Comparison of ENCODE assay signal across 25 cellular contexts in the genomic region with DNA sequence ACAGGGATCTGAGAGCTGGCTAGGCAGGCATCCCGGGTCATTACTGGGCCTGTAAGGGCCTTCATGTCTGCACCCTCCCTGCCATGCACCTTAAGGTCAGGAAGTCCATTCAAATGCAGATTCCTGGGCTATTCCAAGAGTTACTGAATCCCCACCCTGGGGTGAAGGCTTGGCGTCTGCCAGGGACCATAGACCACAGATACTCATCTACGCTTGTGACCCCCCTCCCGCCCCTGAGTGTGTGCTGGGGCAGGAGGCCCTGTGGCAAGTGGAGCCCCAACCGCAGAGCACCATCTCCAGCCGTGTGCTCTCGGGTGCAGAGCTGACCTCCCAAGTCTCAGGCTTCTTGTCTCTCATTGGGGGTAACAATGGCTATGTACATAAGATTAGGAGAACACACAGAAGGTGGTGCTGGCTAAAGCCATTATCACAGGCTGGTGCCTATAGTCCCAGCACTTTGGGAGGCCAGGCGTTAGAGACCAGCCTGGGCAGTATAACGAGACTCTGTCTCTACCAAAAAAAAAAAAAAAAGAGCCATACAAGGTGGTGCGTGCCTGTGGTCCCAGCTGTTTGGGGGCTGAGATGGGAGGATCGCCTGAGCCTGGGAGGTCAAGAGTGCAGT. TPM values are rescaled to one million over a fixed set of nuclear protein-coding genes. Genes with fewer than 3 reads are reported as not detected.
A peak's percentile ranks its signal among the peaks of the same experiment; 100 is the strongest.
DNase-seq lines count a peak whose midpoint lies in the region; ATAC-seq and TF ChIP-seq lines count a peak whose summit lies in the region.
"Had no signal": no experiment of that assay in that cellular context is flagged by ENCODE, and none has a peak within 500 bp of the region (broad histone marks: within the 10 kb centered on the region; RNA-seq: fewer than 3 reads in every experiment).

No MANE protein-coding gene starts in this region.

- no peak overlapping the region for H4K8ac ChIP-seq in trophoblast cell (ENCODE audit: low read depth, low read length)

- no peak overlapping the region for H2BK120ac ChIP-seq in trophoblast cell (ENCODE audit: insufficient read depth, low read length, poor library complexity)

- H3K79me2 ChIP-seq in GM23338 (replicated peaks; ENCODE audit: insufficient read depth) (no peaks in the 10 kb centered on the region), trophoblast cell (ENCODE audit: control insufficient read depth, insufficient read depth, low read length, poor library complexity) (no peaks in the 10 kb centered on the region)

- H3K27me3 Mint-ChIP-seq in GM23338 (ENCODE audit: insufficient read depth, low read depth, poor library complexity): peaks cover 86% of the 10 kb centered on the region
- peaks cover 66% of the 10 kb centered on the region for H3K27me3 Mint-ChIP-seq in endodermal cell (ENCODE audit: insufficient read depth)
- peaks cover 19% of the 10 kb centered on the region for H3K27me3 Mint-ChIP-seq in nephron progenitor cell (ENCODE audit: low read depth, poor library complexity)

- H3K4me2 ChIP-seq in GM23338 (peak overlapping the region; percentile 62), trophoblast cell (ENCODE audit: low read length) (no peak overlapping the region)
- H3K4me2 ChIP-seq: PC-9 had no signal

- H3K4me3 ChIP-seq in GM23338 (no peak overlapping the region), endodermal cell (ENCODE audit: low read length) (no peak overlapping the region), trophoblast cell (ENCODE audit: low read depth, low read length) (no peak overlapping the region)
- H3K4me3 ChIP-seq: HAP-1, K562, PC-9 had no signal

- H3K27me3 ChIP-seq in GM23338 (ENCODE audit: insufficient read depth) (peaks cover 70% of the 10 kb centered on the region), endodermal cell (ENCODE audit: control insufficient read depth, insufficient read depth, low read length, poor library complexity, severe bottlenecking) (peaks cover 4% of the 10 kb centered on the region), trophoblast cell (ENCODE audit: insufficient read depth, low read length) (no peaks in the 10 kb centered on the region)
- H3K27me3 ChIP-seq: BE2C had no signal

- no peaks in the 10 kb centered on the region for H3F3A ChIP-seq in GM23338 (replicated peaks; ENCODE audit: low read depth)

- H3K36me3 Mint-ChIP-seq in GM23338 (ENCODE audit: low read depth) (no peaks in the 10 kb centered on the region), endodermal cell (ENCODE audit: low read depth) (no peaks in the 10 kb centered on the region), nephron progenitor cell (ENCODE audit: low read depth) (no peaks in the 10 kb centered on the region)

- no peaks in the 10 kb centered on the region for H3K9me3 ChIP-seq in endodermal cell (ENCODE audit: control insufficient read depth, low read length)
- peaks cover 7% of the 10 kb centered on the region for H3K9me3 ChIP-seq in trophoblast cell (ENCODE audit: insufficient read depth, low read depth, low read length)
- H3K9me3 ChIP-seq: BE2C, HAP-1 had no signal

- TF ChIP-seq CTCF in GM23338 (conservative IDR thresholded peaks at IDR 0.05; ENCODE audit: low read depth in 2 of 2) (no peak), endodermal cell (conservative IDR thresholded peaks at IDR 0.05) (no peak), nephron progenitor cell (IDR thresholded peaks at IDR 0.05) (no peak)

- no peaks in the 10 kb centered on the region for H3K36me3 ChIP-seq in GM23338 (ENCODE audit: insufficient read depth)
- no peaks in the 10 kb centered on the region for H3K36me3 ChIP-seq in endodermal cell (ENCODE audit: control insufficient read depth, insufficient read depth, low read length)
- H3K36me3 ChIP-seq in trophoblast cell (ENCODE audit: control insufficient read depth in 1 of 2, insufficient read depth in 2 of 2, low read length in 2 of 2): no peaks in the 10 kb centered on the region
- H3K36me3 ChIP-seq: BE2C, HAP-1 had no signal

- H3K9me2 ChIP-seq in GM23338 (ENCODE audit: insufficient read depth): no peaks in the 10 kb centered on the region

- peak; percentile 67 for ATAC-seq in GM23338
- ATAC-seq: K562 had no signal

- H3K23ac ChIP-seq in trophoblast cell (ENCODE audit: low read length): no peak overlapping the region

- H3K27ac Mint-ChIP-seq in GM23338 (no peak overlapping the region), endodermal cell (no peak overlapping the region), nephron progenitor cell (no peak overlapping the region)
- H3K27ac Mint-ChIP-seq: HFFc6 had no signal

- H2BK12ac ChIP-seq in trophoblast cell (ENCODE audit: low read length): no peak overlapping the region

- H3K4me3 Mint-ChIP-seq in GM23338: peak overlapping the region; percentile 6; the same call in 1 of the 3 replicates
- H3K4me3 Mint-ChIP-seq in endodermal cell: peak overlapping the region; percentile 12
- H3K4me3 Mint-ChIP-seq in nephron progenitor cell: peak overlapping the region; percentile 41
- H3K4me3 Mint-ChIP-seq: HFFc6 had no signal

- H2BK5ac ChIP-seq in trophoblast cell (ENCODE audit: low read depth, low read length, poor library complexity): no peak overlapping the region

- no peaks in the 10 kb centered on the region for H3K79me1 ChIP-seq in trophoblast cell (ENCODE audit: low read length)

- H3K14ac ChIP-seq in trophoblast cell (ENCODE audit: low read length): no peak overlapping the region

- H3K4me1 Mint-ChIP-seq in GM23338 (peaks cover 43% of the 10 kb centered on the region), endodermal cell (peaks cover 43% of the 10 kb centered on the region), nephron progenitor cell (peaks cover 97% of the 10 kb centered on the region)

- DNase-seq in GM23338 (ENCODE audit: low spot score): peak; percentile 27
- peak; percentile 12 for DNase-seq in NCI-H69 (lab: John Stamatoyannopoulos, UW)
- DNase-seq in endodermal cell: peak; percentile 74
- DNase-seq in nephron progenitor cell: no peak
- no peak for DNase-seq in trophoblast cell
- DNase-seq in 8988T: no peak
- DNase-seq in SK-N-DZ (ENCODE audit: low spot score): no peak
- DNase-seq: ACHN, BE2C, Calu3, DMS153, DND-41, HFFc6, Kasumi-1, NCI-H1105, NCI-H1436 treated with DMSO at 0.1 percent for 48 hours, NCI-H187 treated with DMSO at 0.1 percent for 48 hours, NCI-H2171 treated with DMSO at 0.1 percent for 48 hours, NCI-H345, NCI-H510A treated with DMSO at 0.1 percent for 48 hours, NCI-H748 treated with DMSO at 0.1 percent for 48 hours, PC-9, SHP77 had no signal

- peaks cover 29% of the 10 kb centered on the region for H3K4me1 ChIP-seq in GM23338 (ENCODE audit: insufficient read depth)
- peaks cover 26% of the 10 kb centered on the region for H3K4me1 ChIP-seq in endodermal cell (ENCODE audit: control insufficient read depth, insufficient read depth, low read length)
- no peaks in the 10 kb centered on the region for H3K4me1 ChIP-seq in trophoblast cell (ENCODE audit: control insufficient read depth in 1 of 2, insufficient read depth in 2 of 2, low read length in 2 of 2)
- H3K4me1 ChIP-seq: BE2C, HAP-1 had no signal

- H2AFZ ChIP-seq in GM23338 (no peak overlapping the region), trophoblast cell (ENCODE audit: insufficient read depth, low read length, poor library complexity) (no peak overlapping the region)
- H2AFZ ChIP-seq: PC-9 had no signal

- H4K20me1 ChIP-seq in GM23338 (replicated peaks; ENCODE audit: insufficient read depth): no peaks in the 10 kb centered on the region

- H2AK5ac ChIP-seq in trophoblast cell (ENCODE audit: low read length): no peak overlapping the region

- H3K9me3 Mint-ChIP-seq in GM23338: no peaks in the 10 kb centered on the region
- H3K9me3 Mint-ChIP-seq in endodermal cell: no peaks in the 10 kb centered on the region
- H3K9me3 Mint-ChIP-seq in nephron progenitor cell: no peaks in the 10 kb centered on the region
- H3K9me3 Mint-ChIP-seq: HFFc6 had no signal

- H3K18ac ChIP-seq in trophoblast cell (ENCODE audit: low read length): no peak overlapping the region

- 45 to 61% methylated on average over 5 to 9 of the region's 11 CpGs for WGBS in endodermal cell (ENCODE audit: insufficient coverage in 1 of 2, insufficient read length in 1 of 2), 2 experiments
- WGBS in trophoblast cell (ENCODE audit: extremely low coverage, insufficient coverage, insufficient read length): no CpG with 5 or more reads among the region's 11 CpGs

- H3K9ac ChIP-seq in endodermal cell (ENCODE audit: extremely low read depth, low read length, poor library complexity, severe bottlenecking): no peak overlapping the region
- H3K9ac ChIP-seq in trophoblast cell (ENCODE audit: low read length): no peak overlapping the region

- no peak overlapping the region for H4K91ac ChIP-seq in trophoblast cell (ENCODE audit: low read depth, low read length)

- H3K4ac ChIP-seq in trophoblast cell (ENCODE audit: low read depth, low read length): no peak overlapping the region

- H4K12ac ChIP-seq in trophoblast cell (ENCODE audit: low read depth, low read length): no peak overlapping the region

- H3K27ac ChIP-seq in GM23338 (ENCODE audit: low read depth) (no peak overlapping the region), endodermal cell (ENCODE audit: low read depth, low read length) (no peak overlapping the region), trophoblast cell (ENCODE audit: low read depth, low read length) (no peak overlapping the region)
- H3K27ac ChIP-seq: PC-9 had no signal

TF ChIP-seq in GM23338, 12 proteins besides CTCF, POLR2A, EP300 and RAD21 (continues in another document):
- no peak for TF ChIP-seq STAT1 (IDR thresholded peaks at IDR 0.05; ENCODE audit: unreplicated experiment)

RNA-seq across cellular contexts. Expression of gene KCNQ1OT1, which starts 19.1 kb away (rescaled TPM):
- total RNA-seq in GM23338 (2014; rRNA removed; shearing (Covaris generic)): 2.8 and 4.2 TPM in 2 replicates
- 0.89 and 1.5 TPM in 2 replicates for polyA plus RNA-seq in GM23338 (2016; fragmentation: Nextera tagmentation; extraction: Ambion mirVana)
- 1 to 10 TPM; 5.2 to 6.9 TPM for total RNA-seq in endodermal cell
- polyA plus RNA-seq in endodermal cell (2013, experiment 1 of 2): 0.71 TPM
- polyA plus RNA-seq in endodermal cell (2013, experiment 2 of 2): 0.99 TPM
- polyA plus RNA-seq in trophoblast cell (2013): 0.19 and 0.21 TPM in 2 replicates
- 0.01 TPM in 2 replicates for polyA plus RNA-seq in SK-N-DZ (2014; cell fraction: cytosol; rRNA removed)
- polyA plus RNA-seq in SK-N-DZ (2014; cell fraction: nucleus; rRNA removed): 0.49 TPM in 2 replicates

Comparison
In these comparisons a context has a peak if more than half of its experiments do, and no peak if none do; other contexts are left out.
1. DNase-seq: peak in GM23338 (single experiment), NCI-H69 (single experiment) and endodermal cell (single experiment); none in nephron progenitor cell (single experiment), trophoblast cell (0 of 2), 8988T (single experiment) and SK-N-DZ (single experiment).
2. Peak in every context shown above with its lines, with median percentiles within 50 percentile points of each other: H3K4me3 Mint-ChIP-seq.